Comparison of ENCODE assay signal across 16 cellular contexts in the genomic region with DNA sequence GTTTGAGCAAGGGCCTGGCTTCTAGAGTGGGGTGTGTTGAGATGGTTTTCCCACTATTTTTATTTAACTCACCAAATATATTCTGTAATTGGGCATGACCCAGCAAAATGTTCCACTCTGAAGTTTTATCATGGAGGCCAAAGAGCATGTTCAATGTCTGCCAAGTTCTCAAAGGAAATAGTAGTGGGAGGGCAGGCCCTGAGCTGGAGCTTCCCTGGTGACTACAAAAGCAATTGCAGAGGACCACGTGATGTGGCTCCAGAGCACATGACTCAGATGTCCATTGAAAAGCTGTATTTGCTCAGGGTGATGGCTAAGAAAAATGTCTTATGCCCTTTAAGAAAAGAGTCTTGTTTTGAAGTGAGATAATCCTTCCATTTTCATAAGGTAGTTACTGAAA.
A peak's percentile ranks its signal among the peaks of the same experiment; 100 is the strongest.
DNase-seq lines count a peak whose midpoint lies in the region; ATAC-seq and TF ChIP-seq lines count a peak whose summit lies in the region.
"Had no signal": no experiment of that assay in that cellular context is flagged by ENCODE, and none has a peak within 500 bp of the region (broad histone marks: within the 10 kb centered on the region; RNA-seq: fewer than 3 reads in every experiment).

No MANE protein-coding gene starts in this region.

- H3K27ac ChIP-seq in right atrium auricular region (peak overlapping the region in 1 of 2 donors; percentile 18), tibial artery (peak overlapping the region; percentile 62 to 84)
- H3K27ac ChIP-seq: upper lobe of left lung had no signal

- no peak for ATAC-seq in HG03439 (IDR thresholded peaks at IDR 0.05; ENCODE audit: unreplicated experiment)
- ATAC-seq: SK-N-SH treated with all-trans-retinoic acid at 6 μM for 48 hours had no signal

- H3K27me3 ChIP-seq in right atrium auricular region (no peaks in the 10 kb centered on the region), tibial artery (no peaks in the 10 kb centered on the region)
- H3K27me3 ChIP-seq: upper lobe of left lung had no signal

- intact Hi-C loops in tibial artery (cut with DNase I; ENCODE audit: low total_unique reads) = no loop called here

- no peaks in the 10 kb centered on the region for H3K36me3 ChIP-seq in right atrium auricular region
- H3K36me3 ChIP-seq in tibial artery = no peaks in the 10 kb centered on the region
- H3K36me3 ChIP-seq: upper lobe of left lung had no signal

- H3K4me1 ChIP-seq in right atrium auricular region (peaks cover 0 to 37% of the 10 kb centered on the region in 2 donors), tibial artery (peaks cover 0 to 71% (median 23%) of the 10 kb centered on the region in 4 donors)

- no peaks in the 10 kb centered on the region for H3K9me3 ChIP-seq in right atrium auricular region
- no peaks in the 10 kb centered on the region for H3K9me3 ChIP-seq in tibial artery
- H3K9me3 ChIP-seq: upper lobe of left lung had no signal

- DNase-seq in HT1080 (ENCODE audit: low read depth) (peak; percentile 57), choroid plexus epithelial cell (ENCODE audit: low read depth) (peak; percentile 78), right atrium auricular region (ENCODE audit: low spot score) (peak; percentile 74), tibial artery (peak; percentile 67 to 88), globus pallidus (ENCODE audit: low spot score) (no peak), retina (no peak)
- DNase-seq: activated CD4-positive, alpha-beta T cell treated with anti-CD3 and anti-CD28 coated beads for 1 hour; central memory CD4-positive, alpha-beta T cell; effector memory CD4-positive, alpha-beta T cell; hypothalamus; NCI-H1417; stimulated activated naive CD4-positive, alpha-beta T cell; T1000; upper lobe of left lung had no signal

- TF ChIP-seq CTCF in choroid plexus epithelial cell (conservative IDR thresholded peaks at IDR 0.05; ENCODE audit: low read depth, low read length) (no peak), right atrium auricular region (IDR thresholded peaks at IDR 0.05) (no peak), tibial artery (IDR thresholded peaks at IDR 0.05) (no peak)

- H3K4me3 ChIP-seq in choroid plexus epithelial cell (ENCODE audit: low read depth, low read length) (no peak overlapping the region), right atrium auricular region (no peak overlapping the region), tibial artery (no peak overlapping the region)
- H3K4me3 ChIP-seq: upper lobe of left lung had no signal

Comparison
In these comparisons a context has a peak if more than half of its experiments do, and no peak if none do; other contexts are left out.
1. DNase-seq: peak in HT1080 (single experiment), choroid plexus epithelial cell (single experiment), right atrium auricular region (single experiment) and tibial artery (2 of 2); none in globus pallidus (single experiment) and retina (single experiment).